In the genomic region with DNA sequence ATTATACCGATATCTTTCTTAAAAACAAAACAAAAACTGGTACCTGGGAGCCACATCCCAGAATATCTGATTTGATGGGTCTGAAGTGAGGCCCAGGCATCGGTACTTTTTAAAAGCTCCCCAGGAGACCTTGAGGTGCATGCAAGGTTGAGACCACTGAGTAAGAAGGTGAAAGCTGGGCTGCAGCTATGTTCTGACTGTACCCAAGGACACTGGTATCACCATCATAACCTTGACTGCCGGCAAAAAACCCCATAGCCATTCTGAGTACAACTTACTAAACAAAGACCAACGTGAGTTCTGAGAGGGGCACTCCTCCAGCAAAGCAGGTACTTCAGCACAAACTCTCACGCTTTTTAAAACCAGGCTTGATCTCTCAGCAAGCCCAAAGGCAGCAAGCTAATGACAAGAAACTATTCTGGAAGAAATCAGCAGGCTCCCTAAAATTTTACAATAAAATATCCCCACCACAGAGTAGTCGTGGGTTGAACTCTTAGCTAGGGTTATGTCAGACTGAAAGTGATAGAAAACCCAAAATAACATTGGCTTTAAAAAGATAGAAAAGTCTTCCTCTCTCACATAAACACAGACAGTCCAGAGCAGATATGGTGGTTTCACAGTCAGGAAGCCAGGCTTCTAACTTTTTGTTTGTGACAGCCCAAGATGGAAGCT, we compare ENCODE assay signal across 11 cellular contexts.
A peak's percentile ranks its signal among the peaks of the same experiment; 100 is the strongest.
DNase-seq lines count a peak whose midpoint lies in the region; ATAC-seq and TF ChIP-seq lines count a peak whose summit lies in the region.
"Had no signal": no experiment of that assay in that cellular context is flagged by ENCODE, and none has a peak within 500 bp of the region (broad histone marks: within the 10 kb centered on the region; RNA-seq: fewer than 3 reads in every experiment).

No MANE protein-coding gene starts in this region.

- ATAC-seq in GM18505 (IDR thresholded peaks at IDR 0.05; ENCODE audit: unreplicated experiment) (peak; percentile 87), HG02938 (IDR thresholded peaks at IDR 0.05; ENCODE audit: unreplicated experiment) (peak; percentile 91), HG03565 (IDR thresholded peaks at IDR 0.05; ENCODE audit: unreplicated experiment) (peak; percentile 89)

- peak; percentile 56 for DNase-seq in GM20000 (ENCODE audit: low spot score)
- DNase-seq in anterior cingulate cortex (lab: John Stamatoyannopoulos, UW) = no peak
- DNase-seq in DMS79 (lab: John Stamatoyannopoulos, UW) = no peak
- DNase-seq in NCI-H446 treated with DMSO at 0.1 percent for 48 hours (lab: John Stamatoyannopoulos, UW) = no peak
- no peak for DNase-seq in iPS-NIHi7 (ENCODE audit: extremely low spot score)
- DNase-seq: naive B cell, NCI-H446, SIG-M5 had no signal

- no peak for TF ChIP-seq CTCF in GM20000 (IDR thresholded peaks at IDR 0.05; ENCODE audit: extremely low read depth, missing control alignments)

- TF ChIP-seq POLR2A in GM18505 (IDR thresholded peaks at IDR 0.05; ENCODE audit: borderline replicate concordance, extremely low read depth, insufficient read depth, insufficient read length) = no peak
